In the genomic region with DNA sequence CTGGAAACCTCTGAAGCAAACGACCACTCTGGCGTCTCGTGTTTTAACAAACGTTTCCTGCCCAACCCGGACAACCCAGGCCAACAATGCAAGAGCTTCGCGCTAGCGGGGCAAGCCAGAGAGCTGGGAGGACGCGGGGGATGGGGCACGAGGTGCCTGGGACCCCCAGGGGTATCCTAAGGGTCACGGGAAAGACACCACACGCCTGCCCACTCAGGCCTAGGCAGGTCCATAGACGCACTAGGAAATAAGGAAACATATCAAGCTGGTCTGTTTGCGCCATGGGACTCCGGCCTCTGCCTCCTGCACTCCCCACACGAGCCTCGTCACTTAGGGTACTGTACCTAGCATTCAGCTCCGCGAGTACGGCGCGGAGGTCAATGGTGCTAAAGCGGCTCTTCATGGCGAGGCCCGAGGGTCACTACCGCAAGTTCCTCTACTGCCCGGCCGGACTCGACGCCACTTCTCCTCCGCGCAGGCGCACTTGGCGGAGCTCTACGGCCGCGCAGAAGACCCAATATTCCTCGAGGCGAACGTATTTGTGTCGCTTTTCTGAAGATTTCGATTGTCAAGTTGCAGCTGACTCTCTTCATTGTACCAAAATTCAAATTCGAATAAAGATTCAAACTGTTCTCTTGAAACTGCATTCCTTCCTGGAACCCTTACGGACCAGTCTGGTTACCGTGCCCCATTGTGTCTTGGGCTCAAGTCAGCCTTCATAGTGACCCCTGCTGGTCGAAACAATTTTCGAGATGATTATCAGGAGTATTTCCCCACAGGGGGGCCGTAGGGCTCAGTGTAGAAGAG, we compare ENCODE assay signal across 1 cellular context.
A peak's percentile ranks its signal among the peaks of the same experiment; 100 is the strongest.
TF ChIP-seq lines count a peak whose summit lies in the region.

A gene with protein sequence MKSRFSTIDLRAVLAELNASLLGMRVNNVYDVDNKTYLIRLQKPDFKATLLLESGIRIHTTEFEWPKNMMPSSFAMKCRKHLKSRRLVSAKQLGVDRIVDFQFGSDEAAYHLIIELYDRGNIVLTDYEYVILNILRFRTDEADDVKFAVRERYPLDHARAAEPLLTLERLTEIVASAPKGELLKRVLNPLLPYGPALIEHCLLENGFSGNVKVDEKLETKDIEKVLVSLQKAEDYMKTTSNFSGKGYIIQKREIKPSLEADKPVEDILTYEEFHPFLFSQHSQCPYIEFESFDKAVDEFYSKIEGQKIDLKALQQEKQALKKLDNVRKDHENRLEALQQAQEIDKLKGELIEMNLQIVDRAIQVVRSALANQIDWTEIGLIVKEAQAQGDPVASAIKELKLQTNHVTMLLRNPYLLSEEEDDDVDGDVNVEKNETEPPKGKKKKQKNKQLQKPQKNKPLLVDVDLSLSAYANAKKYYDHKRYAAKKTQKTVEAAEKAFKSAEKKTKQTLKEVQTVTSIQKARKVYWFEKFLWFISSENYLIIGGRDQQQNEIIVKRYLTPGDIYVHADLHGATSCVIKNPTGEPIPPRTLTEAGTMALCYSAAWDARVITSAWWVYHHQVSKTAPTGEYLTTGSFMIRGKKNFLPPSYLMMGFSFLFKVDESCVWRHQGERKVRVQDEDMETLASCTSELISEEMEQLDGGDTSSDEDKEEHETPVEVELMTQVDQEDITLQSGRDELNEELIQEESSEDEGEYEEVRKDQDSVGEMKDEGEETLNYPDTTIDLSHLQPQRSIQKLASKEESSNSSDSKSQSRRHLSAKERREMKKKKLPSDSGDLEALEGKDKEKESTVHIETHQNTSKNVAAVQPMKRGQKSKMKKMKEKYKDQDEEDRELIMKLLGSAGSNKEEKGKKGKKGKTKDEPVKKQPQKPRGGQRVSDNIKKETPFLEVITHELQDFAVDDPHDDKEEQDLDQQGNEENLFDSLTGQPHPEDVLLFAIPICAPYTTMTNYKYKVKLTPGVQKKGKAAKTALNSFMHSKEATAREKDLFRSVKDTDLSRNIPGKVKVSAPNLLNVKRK (minus strand): TSS at position 438 of the 807 bp plus-strand sequence. CDS start 35 bp downstream, at position 403.

TF ChIP-seq in HepG2, 621 proteins besides CTCF, POLR2A, EP300 and RAD21 (continued from another document and continues in another):
- TF ChIP-seq, protein P1, sequence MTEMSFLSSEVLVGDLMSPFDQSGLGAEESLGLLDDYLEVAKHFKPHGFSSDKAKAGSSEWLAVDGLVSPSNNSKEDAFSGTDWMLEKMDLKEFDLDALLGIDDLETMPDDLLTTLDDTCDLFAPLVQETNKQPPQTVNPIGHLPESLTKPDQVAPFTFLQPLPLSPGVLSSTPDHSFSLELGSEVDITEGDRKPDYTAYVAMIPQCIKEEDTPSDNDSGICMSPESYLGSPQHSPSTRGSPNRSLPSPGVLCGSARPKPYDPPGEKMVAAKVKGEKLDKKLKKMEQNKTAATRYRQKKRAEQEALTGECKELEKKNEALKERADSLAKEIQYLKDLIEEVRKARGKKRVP (CRISPR knock-in tag; IDR thresholded peaks at IDR 0.05) = peak in 1 of 2 experiments; percentile 64; a peak in 1 of 4 replicates
- no peak for TF ChIP-seq BCL6 (CRISPR knock-in tag; IDR thresholded peaks at IDR 0.05)
- TF ChIP-seq ZNF343 (CRISPR knock-in tag; IDR thresholded peaks at IDR 0.05) = no peak
- no peak for TF ChIP-seq ZIK1 (CRISPR knock-in tag; IDR thresholded peaks at IDR 0.05; ENCODE audit: borderline replicate concordance, low read depth)
- TF ChIP-seq, protein P2, sequence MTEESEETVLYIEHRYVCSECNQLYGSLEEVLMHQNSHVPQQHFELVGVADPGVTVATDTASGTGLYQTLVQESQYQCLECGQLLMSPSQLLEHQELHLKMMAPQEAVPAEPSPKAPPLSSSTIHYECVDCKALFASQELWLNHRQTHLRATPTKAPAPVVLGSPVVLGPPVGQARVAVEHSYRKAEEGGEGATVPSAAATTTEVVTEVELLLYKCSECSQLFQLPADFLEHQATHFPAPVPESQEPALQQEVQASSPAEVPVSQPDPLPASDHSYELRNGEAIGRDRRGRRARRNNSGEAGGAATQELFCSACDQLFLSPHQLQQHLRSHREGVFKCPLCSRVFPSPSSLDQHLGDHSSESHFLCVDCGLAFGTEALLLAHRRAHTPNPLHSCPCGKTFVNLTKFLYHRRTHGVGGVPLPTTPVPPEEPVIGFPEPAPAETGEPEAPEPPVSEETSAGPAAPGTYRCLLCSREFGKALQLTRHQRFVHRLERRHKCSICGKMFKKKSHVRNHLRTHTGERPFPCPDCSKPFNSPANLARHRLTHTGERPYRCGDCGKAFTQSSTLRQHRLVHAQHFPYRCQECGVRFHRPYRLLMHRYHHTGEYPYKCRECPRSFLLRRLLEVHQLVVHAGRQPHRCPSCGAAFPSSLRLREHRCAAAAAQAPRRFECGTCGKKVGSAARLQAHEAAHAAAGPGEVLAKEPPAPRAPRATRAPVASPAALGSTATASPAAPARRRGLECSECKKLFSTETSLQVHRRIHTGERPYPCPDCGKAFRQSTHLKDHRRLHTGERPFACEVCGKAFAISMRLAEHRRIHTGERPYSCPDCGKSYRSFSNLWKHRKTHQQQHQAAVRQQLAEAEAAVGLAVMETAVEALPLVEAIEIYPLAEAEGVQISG (CRISPR knock-in tag; IDR thresholded peaks at IDR 0.05) = peak; percentile 83
- TF ChIP-seq, protein P3, sequence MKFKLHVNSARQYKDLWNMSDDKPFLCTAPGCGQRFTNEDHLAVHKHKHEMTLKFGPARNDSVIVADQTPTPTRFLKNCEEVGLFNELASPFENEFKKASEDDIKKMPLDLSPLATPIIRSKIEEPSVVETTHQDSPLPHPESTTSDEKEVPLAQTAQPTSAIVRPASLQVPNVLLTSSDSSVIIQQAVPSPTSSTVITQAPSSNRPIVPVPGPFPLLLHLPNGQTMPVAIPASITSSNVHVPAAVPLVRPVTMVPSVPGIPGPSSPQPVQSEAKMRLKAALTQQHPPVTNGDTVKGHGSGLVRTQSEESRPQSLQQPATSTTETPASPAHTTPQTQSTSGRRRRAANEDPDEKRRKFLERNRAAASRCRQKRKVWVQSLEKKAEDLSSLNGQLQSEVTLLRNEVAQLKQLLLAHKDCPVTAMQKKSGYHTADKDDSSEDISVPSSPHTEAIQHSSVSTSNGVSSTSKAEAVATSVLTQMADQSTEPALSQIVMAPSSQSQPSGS (CRISPR knock-in tag; IDR thresholded peaks at IDR 0.05) = peak; percentile 63
- TF ChIP-seq ZNF20 (CRISPR knock-in tag; IDR thresholded peaks at IDR 0.05) = no peak
- no peak for TF ChIP-seq ADNP (CRISPR knock-in tag; IDR thresholded peaks at IDR 0.05)
- TF ChIP-seq ZNF44 (CRISPR knock-in tag; IDR thresholded peaks at IDR 0.05) = no peak; the same call in 1 of the 2 replicates
- peak; percentile 92 for TF ChIP-seq EED (CRISPR knock-in tag; IDR thresholded peaks at IDR 0.05)
- TF ChIP-seq, protein P4, sequence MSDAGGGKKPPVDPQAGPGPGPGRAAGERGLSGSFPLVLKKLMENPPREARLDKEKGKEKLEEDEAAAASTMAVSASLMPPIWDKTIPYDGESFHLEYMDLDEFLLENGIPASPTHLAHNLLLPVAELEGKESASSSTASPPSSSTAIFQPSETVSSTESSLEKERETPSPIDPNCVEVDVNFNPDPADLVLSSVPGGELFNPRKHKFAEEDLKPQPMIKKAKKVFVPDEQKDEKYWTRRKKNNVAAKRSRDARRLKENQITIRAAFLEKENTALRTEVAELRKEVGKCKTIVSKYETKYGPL (CRISPR knock-in tag; IDR thresholded peaks at IDR 0.05) = no peak
- peak; percentile 66; the same call in 1 of the 2 replicates for TF ChIP-seq CREM (IDR thresholded peaks at IDR 0.05)
- TF ChIP-seq CREM (CRISPR knock-in tag; IDR thresholded peaks at IDR 0.05) = no peak
- no peak for TF ChIP-seq GFI1 (CRISPR knock-in tag; IDR thresholded peaks at IDR 0.05; ENCODE audit: borderline replicate concordance)
- peak; percentile 72; the same call in 1 of the 2 replicates for TF ChIP-seq AHR (CRISPR knock-in tag; IDR thresholded peaks at IDR 0.05)
- no peak for TF ChIP-seq PAWR (CRISPR knock-in tag; IDR thresholded peaks at IDR 0.05; ENCODE audit: borderline replicate concordance)
- TF ChIP-seq ZNF230 (CRISPR knock-in tag; IDR thresholded peaks at IDR 0.05) = no peak
- TF ChIP-seq ZNF790 (CRISPR knock-in tag; IDR thresholded peaks at IDR 0.05; ENCODE audit: borderline replicate concordance) = no peak
- no peak for TF ChIP-seq DR1 (CRISPR knock-in tag; IDR thresholded peaks at IDR 0.05)
- no peak for TF ChIP-seq ZBTB1 (CRISPR knock-in tag; IDR thresholded peaks at IDR 0.05; ENCODE audit: borderline replicate concordance)
- TF ChIP-seq, protein P5, sequence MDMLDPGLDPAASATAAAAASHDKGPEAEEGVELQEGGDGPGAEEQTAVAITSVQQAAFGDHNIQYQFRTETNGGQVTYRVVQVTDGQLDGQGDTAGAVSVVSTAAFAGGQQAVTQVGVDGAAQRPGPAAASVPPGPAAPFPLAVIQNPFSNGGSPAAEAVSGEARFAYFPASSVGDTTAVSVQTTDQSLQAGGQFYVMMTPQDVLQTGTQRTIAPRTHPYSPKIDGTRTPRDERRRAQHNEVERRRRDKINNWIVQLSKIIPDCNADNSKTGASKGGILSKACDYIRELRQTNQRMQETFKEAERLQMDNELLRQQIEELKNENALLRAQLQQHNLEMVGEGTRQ (IDR thresholded peaks at IDR 0.05; ENCODE audit: low read depth, low read length) = no peak
- TF ChIP-seq, protein P5 (CRISPR knock-in tag; IDR thresholded peaks at IDR 0.05; ENCODE audit: borderline replicate concordance) = 0 out of 2 replicates have a peak, but pooled peaks have one; percentile 15
- TF ChIP-seq ZBTB42 (CRISPR knock-in tag; IDR thresholded peaks at IDR 0.05) = peak; percentile 67; the same call in 1 of the 2 replicates
- no peak for TF ChIP-seq ZNF549 (CRISPR knock-in tag; IDR thresholded peaks at IDR 0.05)
- TF ChIP-seq, protein P6, sequence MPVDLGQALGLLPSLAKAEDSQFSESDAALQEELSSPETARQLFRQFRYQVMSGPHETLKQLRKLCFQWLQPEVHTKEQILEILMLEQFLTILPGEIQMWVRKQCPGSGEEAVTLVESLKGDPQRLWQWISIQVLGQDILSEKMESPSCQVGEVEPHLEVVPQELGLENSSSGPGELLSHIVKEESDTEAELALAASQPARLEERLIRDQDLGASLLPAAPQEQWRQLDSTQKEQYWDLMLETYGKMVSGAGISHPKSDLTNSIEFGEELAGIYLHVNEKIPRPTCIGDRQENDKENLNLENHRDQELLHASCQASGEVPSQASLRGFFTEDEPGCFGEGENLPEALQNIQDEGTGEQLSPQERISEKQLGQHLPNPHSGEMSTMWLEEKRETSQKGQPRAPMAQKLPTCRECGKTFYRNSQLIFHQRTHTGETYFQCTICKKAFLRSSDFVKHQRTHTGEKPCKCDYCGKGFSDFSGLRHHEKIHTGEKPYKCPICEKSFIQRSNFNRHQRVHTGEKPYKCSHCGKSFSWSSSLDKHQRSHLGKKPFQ (CRISPR knock-in tag; IDR thresholded peaks at IDR 0.05; ENCODE audit: insufficient replicate concordance) = peak; percentile 23
- TF ChIP-seq SPEN (CRISPR knock-in tag; IDR thresholded peaks at IDR 0.05; ENCODE audit: low read depth) = peak; percentile 92
- peak; percentile 73; the same call in 1 of the 2 replicates for TF ChIP-seq TARDBP (CRISPR knock-in tag; IDR thresholded peaks at IDR 0.05)
- TF ChIP-seq KAT8 (CRISPR knock-in tag; IDR thresholded peaks at IDR 0.05) = peak; percentile 90
- peak; percentile 97 for TF ChIP-seq HNRNPLL (IDR thresholded peaks at IDR 0.05; ENCODE audit: low read depth, low read length, poor library complexity, severe bottlenecking)
- peak; percentile 92 for TF ChIP-seq ZNF772 (CRISPR knock-in tag; IDR thresholded peaks at IDR 0.05)
- no peak for TF ChIP-seq SP1 (IDR thresholded peaks at IDR 0.05)
- TF ChIP-seq SP1 (CRISPR knock-in tag; IDR thresholded peaks at IDR 0.05) = no peak
- TF ChIP-seq, protein P7, sequence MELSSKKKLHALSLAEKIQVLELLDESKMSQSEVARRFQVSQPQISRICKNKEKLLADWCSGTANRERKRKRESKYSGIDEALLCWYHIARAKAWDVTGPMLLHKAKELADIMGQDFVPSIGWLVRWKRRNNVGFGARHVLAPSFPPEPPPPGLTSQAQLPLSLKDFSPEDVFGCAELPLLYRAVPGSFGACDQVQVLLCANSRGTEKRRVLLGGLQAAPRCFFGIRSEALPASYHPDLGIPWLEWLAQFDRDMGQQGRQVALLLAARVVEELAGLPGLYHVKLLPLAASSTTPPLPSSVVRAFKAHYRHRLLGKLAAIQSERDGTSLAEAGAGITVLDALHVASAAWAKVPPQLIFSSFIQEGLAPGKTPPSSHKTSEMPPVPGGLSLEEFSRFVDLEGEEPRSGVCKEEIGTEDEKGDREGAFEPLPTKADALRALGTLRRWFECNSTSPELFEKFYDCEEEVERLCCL (CRISPR knock-in tag; IDR thresholded peaks at IDR 0.05; ENCODE audit: borderline replicate concordance) = no peak
- peak; percentile 40; the same call in 1 of the 2 replicates for TF ChIP-seq NKX3-1 (CRISPR knock-in tag; IDR thresholded peaks at IDR 0.05)
- TF ChIP-seq PHF20 (CRISPR knock-in tag; IDR thresholded peaks at IDR 0.05) = peak; percentile 89
- TF ChIP-seq, protein P8, sequence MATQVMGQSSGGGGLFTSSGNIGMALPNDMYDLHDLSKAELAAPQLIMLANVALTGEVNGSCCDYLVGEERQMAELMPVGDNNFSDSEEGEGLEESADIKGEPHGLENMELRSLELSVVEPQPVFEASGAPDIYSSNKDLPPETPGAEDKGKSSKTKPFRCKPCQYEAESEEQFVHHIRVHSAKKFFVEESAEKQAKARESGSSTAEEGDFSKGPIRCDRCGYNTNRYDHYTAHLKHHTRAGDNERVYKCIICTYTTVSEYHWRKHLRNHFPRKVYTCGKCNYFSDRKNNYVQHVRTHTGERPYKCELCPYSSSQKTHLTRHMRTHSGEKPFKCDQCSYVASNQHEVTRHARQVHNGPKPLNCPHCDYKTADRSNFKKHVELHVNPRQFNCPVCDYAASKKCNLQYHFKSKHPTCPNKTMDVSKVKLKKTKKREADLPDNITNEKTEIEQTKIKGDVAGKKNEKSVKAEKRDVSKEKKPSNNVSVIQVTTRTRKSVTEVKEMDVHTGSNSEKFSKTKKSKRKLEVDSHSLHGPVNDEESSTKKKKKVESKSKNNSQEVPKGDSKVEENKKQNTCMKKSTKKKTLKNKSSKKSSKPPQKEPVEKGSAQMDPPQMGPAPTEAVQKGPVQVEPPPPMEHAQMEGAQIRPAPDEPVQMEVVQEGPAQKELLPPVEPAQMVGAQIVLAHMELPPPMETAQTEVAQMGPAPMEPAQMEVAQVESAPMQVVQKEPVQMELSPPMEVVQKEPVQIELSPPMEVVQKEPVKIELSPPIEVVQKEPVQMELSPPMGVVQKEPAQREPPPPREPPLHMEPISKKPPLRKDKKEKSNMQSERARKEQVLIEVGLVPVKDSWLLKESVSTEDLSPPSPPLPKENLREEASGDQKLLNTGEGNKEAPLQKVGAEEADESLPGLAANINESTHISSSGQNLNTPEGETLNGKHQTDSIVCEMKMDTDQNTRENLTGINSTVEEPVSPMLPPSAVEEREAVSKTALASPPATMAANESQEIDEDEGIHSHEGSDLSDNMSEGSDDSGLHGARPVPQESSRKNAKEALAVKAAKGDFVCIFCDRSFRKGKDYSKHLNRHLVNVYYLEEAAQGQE (IDR thresholded peaks at IDR 0.05; ENCODE audit: borderline replicate concordance in 1 of 2, low read depth in 1 of 2, low read length in 2 of 2) = peak in 1 of 2 experiments; percentile 50; a peak in 1 of 4 replicates
